Comparison of ENCODE assay signal across 6 cellular contexts in the genomic region with DNA sequence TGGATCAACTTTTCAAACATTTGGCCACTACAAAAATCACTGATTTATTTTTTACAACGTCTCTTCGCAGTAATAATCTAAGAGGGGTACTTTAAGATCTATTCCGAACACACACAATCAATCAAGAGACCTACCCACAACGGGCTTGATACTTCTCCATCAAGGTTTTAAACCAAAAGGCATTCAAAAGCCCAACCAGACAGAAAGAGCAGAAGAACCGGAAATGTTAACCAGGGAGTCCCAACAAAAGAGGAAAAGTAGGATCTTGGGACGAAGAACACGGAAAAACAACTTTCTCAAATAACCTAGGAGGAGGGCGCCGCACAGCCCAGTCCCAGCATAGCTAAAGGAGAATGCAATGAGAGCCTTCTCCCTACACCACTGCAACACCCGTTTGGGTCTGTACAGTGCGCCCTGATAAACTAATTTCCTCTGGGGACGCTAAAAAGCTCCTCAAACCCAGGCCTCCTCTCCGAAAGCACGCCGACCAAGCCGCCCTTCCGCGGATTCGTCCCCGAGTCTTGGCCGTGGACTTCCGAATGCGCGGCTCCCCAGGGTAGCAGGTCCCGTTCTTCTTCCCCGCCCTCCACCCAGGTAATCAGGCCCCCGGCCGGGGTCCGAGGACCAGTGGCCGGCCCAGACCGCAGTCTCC. TPM values are rescaled to one million over a fixed set of nuclear protein-coding genes. Genes with fewer than 3 reads are reported as not detected.
DNase-seq lines count a peak whose midpoint lies in the region; ATAC-seq and TF ChIP-seq lines count a peak whose summit lies in the region.

No MANE protein-coding gene starts in this region.

- ATAC-seq in activated T-cell treated with anti-CD3 and anti-CD28 coated beads, Interleukin-2, amount 50 U/mL, for 72 hours (replicated peaks in 1 of 2) = peak; percentile 5 to 19
- no peak for ATAC-seq in HG03442 (IDR thresholded peaks at IDR 0.05; ENCODE audit: unreplicated experiment)

- TF ChIP-seq POLR2A in lower leg skin (IDR thresholded peaks at IDR 0.05) = no peak

- intact Hi-C loops in lower leg skin (cut with DNase I; ENCODE audit: low total_unique reads) = no loop called here

- H3K36me3 ChIP-seq in BE2C = peaks cover 40% of the 10 kb centered on the region

- TF ChIP-seq CTCF in BE2C (IDR thresholded peaks at IDR 0.05; ENCODE audit: low read depth, low read length) (no peak), HFF-Myc (IDR thresholded peaks at IDR 0.05; ENCODE audit: low read depth, low read length, missing control alignments) (no peak), lower leg skin (IDR thresholded peaks at IDR 0.05) (no peak)

- H3K9me3 ChIP-seq in BE2C = no peaks in the 10 kb centered on the region

- H3K27me3 ChIP-seq in BE2C = no peaks in the 10 kb centered on the region

- peaks cover 11 to 30% of the 10 kb centered on the region in 2 donors for H3K36me3 Mint-ChIP-seq in activated T-cell treated with anti-CD3 and anti-CD28 coated beads, Interleukin-2, amount 50 U/mL, for 72 hours (ENCODE audit: insufficient read depth in 2 of 2)

- peak overlapping the region; percentile 92 for H3K27ac Mint-ChIP-seq in activated T-cell treated with anti-CD3 and anti-CD28 coated beads, Interleukin-2, amount 50 U/mL, for 72 hours

- H3K4me1 ChIP-seq in BE2C = no peaks in the 10 kb centered on the region

- WGBS in lower leg skin, 2 donors = 0 to 1% methylated on average over 24 to 28 of the region's 31 CpGs

- H3K4me1 Mint-ChIP-seq in activated T-cell treated with anti-CD3 and anti-CD28 coated beads, Interleukin-2, amount 50 U/mL, for 72 hours (ENCODE audit: low read depth) = peaks cover 55% of the 10 kb centered on the region

- DNase-seq in BE2C (no peak), HFF-Myc (ENCODE audit: extremely low read depth, low read depth) (no peak), lower leg skin (ENCODE audit: low spot score in 2 of 2) (no peak)
- peak; percentile 38 to 39 for DNase-seq in activated T-cell treated with anti-CD3 and anti-CD28 coated beads, Interleukin-2, amount 50 U/mL, for 72 hours
- no peak for DNase-seq in stimulated activated CD4-positive, alpha-beta T cell treated with anti-CD3 and anti-CD28 coated beads, Interleukin-4, amount 100 ng/mL, for 1 hour

- peak overlapping the region; percentile 93 for H3K4me3 ChIP-seq in BE2C (ENCODE audit: low read depth, low read length)
- peak overlapping the region; percentile 100 for H3K4me3 ChIP-seq in HFF-Myc (replicated peaks; ENCODE audit: low read depth, low read length)
- H3K4me3 ChIP-seq in lower leg skin (ENCODE audit: low read depth, poor library complexity, severe bottlenecking) = peak overlapping the region; percentile 99

- H3K4me3 Mint-ChIP-seq in activated T-cell treated with anti-CD3 and anti-CD28 coated beads, Interleukin-2, amount 50 U/mL, for 72 hours = peak overlapping the region; percentile 95 to 98

- H3K9me3 Mint-ChIP-seq in activated T-cell treated with anti-CD3 and anti-CD28 coated beads, Interleukin-2, amount 50 U/mL, for 72 hours = peaks cover 0 to 2% of the 10 kb centered on the region in 2 donors

- H3K27me3 Mint-ChIP-seq in activated T-cell treated with anti-CD3 and anti-CD28 coated beads, Interleukin-2, amount 50 U/mL, for 72 hours (ENCODE audit: low read depth) = no peaks in the 10 kb centered on the region

RNA-seq across cellular contexts. Expression of gene RPL22, which starts 0.6 kb away (rescaled TPM):
- 260 TPM for polyA plus RNA-seq in BE2C (2012; ENCODE audit: insufficient read depth, insufficient read length, low read depth)
- 100 to 1,000 TPM; 507 to 537 TPM for total RNA-seq in activated T-cell treated with anti-CD3 and anti-CD28 coated beads, Interleukin-2, amount 50 U/mL, for 72 hours
- 100 to 1,000 TPM; 122 to 216 (median 179) TPM for total RNA-seq in lower leg skin

RNA-seq across cellular contexts. Expression of gene RNF207, which starts 7.1 kb away (rescaled TPM):
- polyA plus RNA-seq in BE2C (2012; ENCODE audit: insufficient read depth, insufficient read length, low read depth) = 19.9 TPM
- total RNA-seq in activated T-cell treated with anti-CD3 and anti-CD28 coated beads, Interleukin-2, amount 50 U/mL, for 72 hours = 10 to 100 TPM in 1 of 2 donors, 1 to 10 TPM in 1; 9.5 to 14.9 TPM
- 10 to 100 TPM in 1 of 4 donors, 1 to 10 TPM in 3; 5.0 to 10.4 (median 7.7) TPM for total RNA-seq in lower leg skin

RNA-seq across cellular contexts. Expression of gene CHD5, which starts 18.7 kb away (rescaled TPM):
- polyA plus RNA-seq in BE2C (2012; ENCODE audit: insufficient read depth, insufficient read length, low read depth) = 0.52 TPM
- total RNA-seq in activated T-cell treated with anti-CD3 and anti-CD28 coated beads, Interleukin-2, amount 50 U/mL, for 72 hours = under 1 TPM; 0.16 to 0.31 TPM
- under 1 TPM in 3 of 4 donors, not detected in 1; 0.04 to 0.27 (median 0.13) TPM for total RNA-seq in lower leg skin

RNA-seq across cellular contexts. Expression of gene ICMT, which starts 37.0 kb away (rescaled TPM):
- 25.8 TPM for polyA plus RNA-seq in BE2C (2012; ENCODE audit: insufficient read depth, insufficient read length, low read depth)
- total RNA-seq in activated T-cell treated with anti-CD3 and anti-CD28 coated beads, Interleukin-2, amount 50 U/mL, for 72 hours = 10 to 100 TPM; 39.5 to 46.9 TPM
- total RNA-seq in lower leg skin = 10 to 100 TPM; 37.7 to 73.9 (median 57.3) TPM

RNA-seq across cellular contexts. Expression of gene HES3, which starts 45.2 kb away (rescaled TPM):
- polyA plus RNA-seq in BE2C (2012; ENCODE audit: insufficient read depth, insufficient read length, low read depth) = not detected
- not detected for total RNA-seq in activated T-cell treated with anti-CD3 and anti-CD28 coated beads, Interleukin-2, amount 50 U/mL, for 72 hours
- total RNA-seq in lower leg skin = not detected

Comparison
In these comparisons a context has a peak if more than half of its experiments do, and no peak if none do; other contexts are left out.
1. DNase-seq: peak in activated T-cell treated with anti-CD3 and anti-CD28 coated beads, Interleukin-2, amount 50 U/mL, for 72 hours (2 of 2); none in BE2C (single experiment), HFF-Myc (single experiment), lower leg skin (0 of 2) and stimulated activated CD4-positive, alpha-beta T cell treated with anti-CD3 and anti-CD28 coated beads, Interleukin-4, amount 100 ng/mL, for 1 hour (single experiment).
2. Peak in every context shown above with its lines, with median percentiles within 50 percentile points of each other: H3K4me3 ChIP-seq.